In the genomic region with DNA sequence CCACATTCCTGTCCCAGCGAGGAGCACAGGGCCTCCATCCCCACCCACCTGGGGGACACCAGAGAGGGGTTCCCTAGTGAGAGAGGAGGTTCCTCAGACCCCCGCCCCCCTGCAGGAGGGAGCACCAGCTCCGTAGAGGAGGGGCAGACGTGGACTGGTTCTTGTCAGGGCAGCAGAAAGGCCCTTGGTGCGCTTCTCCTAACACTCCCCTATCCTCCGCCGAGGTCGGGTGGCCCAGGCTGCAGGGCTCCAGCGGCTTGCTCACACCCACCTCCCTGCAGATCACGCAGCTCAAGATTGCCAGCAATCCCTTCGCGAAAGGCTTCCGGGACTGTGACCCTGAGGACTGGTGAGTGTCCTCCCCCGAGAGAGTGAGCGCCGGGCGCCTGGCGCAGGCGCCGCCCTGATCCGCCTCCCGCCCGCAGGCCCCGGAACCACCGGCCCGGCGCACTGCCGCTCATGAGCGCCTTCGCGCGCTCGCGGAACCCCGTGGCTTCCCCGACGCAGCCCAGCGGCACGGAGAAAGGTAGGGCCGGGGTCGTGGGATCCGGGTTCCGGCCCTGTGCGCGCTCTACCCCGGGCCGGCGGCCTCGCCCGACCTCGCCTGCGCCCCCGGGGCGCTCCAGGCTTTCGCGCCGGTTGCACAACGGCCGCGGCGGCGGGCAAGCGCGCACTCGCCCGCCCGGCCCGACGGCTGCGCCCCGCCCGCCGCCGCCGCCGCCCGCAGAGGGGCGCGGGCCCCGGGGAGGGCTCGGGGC, we compare ENCODE assay signal across 11 cellular contexts. TPM values are rescaled to one million over a fixed set of nuclear protein-coding genes. Genes with fewer than 3 reads are reported as not detected.
DNase-seq lines count a peak whose midpoint lies in the region; ATAC-seq, FAIRE-seq and TF ChIP-seq lines count a peak whose summit lies in the region.
"Had no signal": no experiment of that assay in that cellular context is flagged by ENCODE, and none has a peak within 500 bp of the region (broad histone marks: within the 10 kb centered on the region; RNA-seq: fewer than 3 reads in every experiment).

No MANE protein-coding gene starts in this region.

- ATAC-seq in GM12878, result no peak
- peak; percentile 39 for ATAC-seq in mucosa of descending colon
- ATAC-seq in GM21526 (IDR thresholded peaks at IDR 0.05; ENCODE audit: low FRiP score, unreplicated experiment), result no peak

- H3K36me3 ChIP-seq in GM12878 (ENCODE audit: control insufficient read depth in 2 of 2, insufficient read depth in 2 of 2, low read length in 1 of 2) (no peaks in the 10 kb centered on the region), mucosa of descending colon (ENCODE audit: low read depth) (no peaks in the 10 kb centered on the region)

- no peak for TF ChIP-seq RAD21 in GM12878 (IDR thresholded peaks at IDR 0.05; ENCODE audit: insufficient read depth, low read depth, low read length)

- BruUV-seq in GM12878 (replicated peaks; lab: Mats Ljungman, UMichigan), result no TSS peak

- in situ Hi-C loops in GM12878 (cut with MboI), result no loop called here

- DNase-seq in CD14-positive monocyte (ENCODE audit: low spot score) (no peak), GM12878 (ENCODE audit: low read depth, low spot score) (no peak), mucosa of descending colon (peak in 1 of 3 donors; percentile 47), erythroblast (lab: John Stamatoyannopoulos, UW) (no peak), NCI-H226 (no peak), nucleus accumbens (lab: John Stamatoyannopoulos, UW) (no peak)
- DNase-seq: stimulated activated CD4-positive, alpha-beta T cell treated with anti-CD3 and anti-CD28 coated beads, Interleukin-1b, Interleukin-23, amount 100 ng/mL, for 48 hours had no signal

- RAD21 ChIA-PET in GM12878 (lab: Charles Lee; ENCODE audit: unreplicated experiment), result no interaction called here

- SMC1A ChIA-PET in GM12878 (lab: Charles Lee; ENCODE audit: uncharacterized antibody, unreplicated experiment), result no interaction called here

- H3K4me2 ChIP-seq in GM12878 (ENCODE audit: control insufficient read depth, insufficient read depth), result no peak overlapping the region

- H3K27ac Mint-ChIP-seq in CD14-positive monocyte, result no peak overlapping the region
- H3K27ac Mint-ChIP-seq in IgD-negative memory B cell, result no peak overlapping the region
- H3K27ac Mint-ChIP-seq: brain had no signal

- TF ChIP-seq EP300 in GM12878 (IDR thresholded peaks at IDR 0.05; ENCODE audit: borderline replicate concordance in 1 of 2, control insufficient read depth in 1 of 2, low read depth in 2 of 2, low read length in 2 of 2), result no peak

- H2AFZ ChIP-seq in GM12878 (ENCODE audit: control insufficient read depth, low read depth, low read length), result no peak overlapping the region

- no peak for FAIRE-seq in GM12878 (lab: Jason Lieb, UNC)
- FAIRE-seq: islet of Langerhans had no signal

- H3K27me3 Mint-ChIP-seq in CD14-positive monocyte (ENCODE audit: low read depth in 3 of 3) (peaks cover 76 to 92% (median 80%) of the 10 kb centered on the region in 3 donors), IgD-negative memory B cell (peaks cover 59% of the 10 kb centered on the region)

- H3K9me3 Mint-ChIP-seq in CD14-positive monocyte, result peaks cover 0 to 24% (median 9%) of the 10 kb centered on the region in 7 donors
- peaks cover 0 to 5% (median 0%) of the 10 kb centered on the region in 3 donors for H3K9me3 Mint-ChIP-seq in IgD-negative memory B cell

- H3K36me3 Mint-ChIP-seq in CD14-positive monocyte (peaks cover 0 to 8% of the 10 kb centered on the region in 2 donors), IgD-negative memory B cell (no peaks in the 10 kb centered on the region)

- H3K4me3 Mint-ChIP-seq in CD14-positive monocyte (peak overlapping the region; percentile 66 to 85), IgD-negative memory B cell (peak overlapping the region; percentile 62 to 70 (median 66))

- no peak for TF ChIP-seq POLR2A in GM12878 (IDR thresholded peaks at IDR 0.05; ENCODE audit: low read depth, low read length)
- no peak for TF ChIP-seq POLR2A in erythroblast (IDR thresholded peaks at IDR 0.05; ENCODE audit: low read length)

- 14% methylated on average over 29 of the region's 81 CpGs for WGBS in GM12878 (ENCODE audit: insufficient coverage, insufficient replicate concordance, low lambda C conversion rate, missing lambda C conversion rate)

- peaks cover 3 to 17% of the 10 kb centered on the region in 2 experiments; a peak in 3 of 4 replicates for H3K27me3 ChIP-seq in GM12878 (replicated peaks in 1 of 2; ENCODE audit: control insufficient read depth in 2 of 2, insufficient read depth in 2 of 2, low read length in 1 of 2)

- H3K4me1 ChIP-seq in GM12878 (ENCODE audit: control insufficient read depth, insufficient read depth, low read length) (no peaks in the 10 kb centered on the region), mucosa of descending colon (ENCODE audit: low read depth) (peaks cover 15% of the 10 kb centered on the region)

- H3K9me3 ChIP-seq in GM12878 (replicated peaks; ENCODE audit: control insufficient read depth, insufficient read depth, low read length) (no peaks in the 10 kb centered on the region), mucosa of descending colon (no peaks in the 10 kb centered on the region)

- CTCF ChIA-PET in GM12878 (lab: Yijun Ruan, JAX), result no interaction called here

- no peaks in the 10 kb centered on the region for H4K20me1 ChIP-seq in GM12878 (ENCODE audit: control insufficient read depth, insufficient read depth)

- H3K27ac ChIP-seq in GM12878 (ENCODE audit: control insufficient read depth, insufficient read depth), result no peak overlapping the region

- H3K4me1 Mint-ChIP-seq in CD14-positive monocyte (peaks cover 17% of the 10 kb centered on the region), IgD-negative memory B cell (peaks cover 5 to 12% (median 7%) of the 10 kb centered on the region in 3 donors)

- POLR2A ChIA-PET in GM12878 (lab: Charles Lee), result no interaction called here

- intact Hi-C loops in CD14-positive monocyte (cut with micrococcal nuclease) (no loop called here), GM12878 (cut with micrococcal nuclease; ENCODE audit: unreplicated experiment) (no loop called here), mucosa of descending colon (cut with DNase I, micrococcal nuclease) (no loop called here)

- no peaks in the 10 kb centered on the region for H3K79me2 ChIP-seq in GM12878 (ENCODE audit: control insufficient read depth, insufficient read depth, low read length)

- no peak overlapping the region for H3K9ac ChIP-seq in GM12878 (ENCODE audit: control insufficient read depth, insufficient read depth, low read length)

- TF ChIP-seq CTCF in CD14-positive monocyte (IDR thresholded peaks at IDR 0.05) (no peak), GM12878 (IDR thresholded peaks at IDR 0.05 in 2 of 3, conservative IDR thresholded peaks at IDR 0.05 in 1 of 3; ENCODE audit: control insufficient read depth in 2 of 3, extremely low read depth in 1 of 3, insufficient read depth in 1 of 3, low read depth in 3 of 3, low read length in 3 of 3) (no peak), mucosa of descending colon (IDR thresholded peaks at IDR 0.05) (no peak)

- H3K4me3 ChIP-seq in GM12878, result no peak overlapping the region
- no peak overlapping the region for H3K4me3 ChIP-seq in mucosa of descending colon

RNA-seq across cellular contexts. Expression of gene TBX1, which starts 5.1 kb away (rescaled TPM):
- polyA plus RNA-seq in CD14-positive monocyte, result not detected
- polyA plus RNA-seq in IgD-negative memory B cell, result not detected
- total RNA-seq in GM12878 (2013; cell fraction: nucleolus; rRNA removed), result not detected in 2 replicates
- not detected in 2 replicates for total RNA-seq in GM12878 (2014; rRNA removed)
- total RNA-seq in GM12878 (2014; rRNA removed; fragmentation: Illumina TruSeq; extraction: Trizol), result not detected in 2 replicates
- not detected in 2 replicates for total RNA-seq in GM12878 (2021)
- polyA plus RNA-seq in GM12878 (2011; ENCODE audit: low read depth), result not detected
- not detected in 2 replicates for polyA plus RNA-seq in GM12878 (2011; rRNA removed)
- polyA plus RNA-seq in GM12878 (2011; cell fraction: cytosol; rRNA removed), result not detected in 2 replicates
- 0.20 TPM in 1 of 2 replicates, not detected in the other for polyA plus RNA-seq in GM12878 (2011; cell fraction: nucleus; rRNA removed)
- not detected in 2 replicates for polyA plus RNA-seq in GM12878 (2012)
- not detected in 2 replicates for polyA plus RNA-seq in GM12878 (2014; fragmentation: Illumina TruSeq; extraction: Trizol)
- not detected for polyA plus RNA-seq in GM12878 (2014; fragmentation: Nextera tagmentation; extraction: Ambion mirVana)
- not detected in 2 replicates for polyA plus RNA-seq in GM12878 (2014; rRNA removed)
- not detected for polyA plus RNA-seq in GM12878 (2016; fragmentation: Nextera tagmentation; extraction: Ambion mirVana)
- not detected in 2 replicates for polyA minus RNA-seq in GM12878 (2011; rRNA and poly(A)+ RNA removed)
- not detected in 2 replicates for polyA minus RNA-seq in GM12878 (2011; cell fraction: cytosol; rRNA and poly(A)+ RNA removed)
- not detected in 2 replicates for polyA minus RNA-seq in GM12878 (2011; cell fraction: nucleus; rRNA and poly(A)+ RNA removed)
- total RNA-seq in mucosa of descending colon, result 1 to 10 TPM in 2 of 3 donors, under 1 TPM in 1; 0.90 to 4.1 (median 2.9) TPM

RNA-seq across cellular contexts. Expression of gene GP1BB, which starts 42.3 kb away (rescaled TPM):
- polyA plus RNA-seq in CD14-positive monocyte (1 to 10 TPM in 1 of 2 donors, under 1 TPM in 1; 0.26 to 1.5 TPM), IgD-negative memory B cell (2.0 TPM), GM12878 (2011; rRNA removed) (not detected in 2 replicates), GM12878 (2014; fragmentation: Illumina TruSeq; extraction: Trizol) (not detected in 2 replicates), GM12878 (2014; fragmentation: Nextera tagmentation; extraction: Ambion mirVana) (under 1 TPM in 1 of 2 experiments, not detected in 1; 0.05 TPM), GM12878 (2014; rRNA removed) (0.10 TPM in 1 of 2 replicates, not detected in the other), GM12878 (2016; fragmentation: Nextera tagmentation; extraction: Ambion mirVana) (not detected)
- not detected in 2 replicates for total RNA-seq in GM12878 (2013; cell fraction: nucleolus; rRNA removed)
- total RNA-seq in GM12878 (2014; rRNA removed) (0.28 TPM in 1 of 2 replicates, not detected in the other), GM12878 (2014; rRNA removed; fragmentation: Illumina TruSeq; extraction: Trizol) (not detected in 2 replicates), GM12878 (2021) (0.28 and 0.35 TPM in 2 replicates), mucosa of descending colon (1 to 10 TPM in 1 of 3 donors, under 1 TPM in 2; 0.34 to 1.5 (median 0.41) TPM)
- not detected for polyA plus RNA-seq in GM12878 (2011; ENCODE audit: low read depth)
- 0.07 TPM in 1 of 2 replicates, not detected in the other for polyA plus RNA-seq in GM12878 (2011; cell fraction: cytosol; rRNA removed)
- 0.22 and 0.28 TPM in 2 replicates for polyA plus RNA-seq in GM12878 (2011; cell fraction: nucleus; rRNA removed)
- polyA plus RNA-seq in GM12878 (2012), result 0.16 and 0.35 TPM in 2 replicates
- not detected in 2 replicates for polyA minus RNA-seq in GM12878 (2011; rRNA and poly(A)+ RNA removed)
- not detected in 2 replicates for polyA minus RNA-seq in GM12878 (2011; cell fraction: cytosol; rRNA and poly(A)+ RNA removed)
- polyA minus RNA-seq in GM12878 (2011; cell fraction: nucleus; rRNA and poly(A)+ RNA removed), result not detected in 2 replicates

RNA-seq across cellular contexts. Expression of gene SEPTIN5, which starts 51.4 kb away (rescaled TPM):
- polyA plus RNA-seq in CD14-positive monocyte (under 1 TPM in 1 of 2 donors, not detected in 1; 0.50 TPM), IgD-negative memory B cell (0.43 TPM), GM12878 (2011; rRNA removed) (0.19 and 0.43 TPM in 2 replicates), GM12878 (2014; fragmentation: Illumina TruSeq; extraction: Trizol) (0.34 and 1.5 TPM in 2 replicates), GM12878 (2014; fragmentation: Nextera tagmentation; extraction: Ambion mirVana) (not detected), GM12878 (2014; rRNA removed) (0.46 TPM in 1 of 2 replicates, not detected in the other), GM12878 (2016; fragmentation: Nextera tagmentation; extraction: Ambion mirVana) (not detected)
- 4.3 and 5.9 TPM in 2 replicates for total RNA-seq in GM12878 (2013; cell fraction: nucleolus; rRNA removed)
- total RNA-seq in GM12878 (2014; rRNA removed) (0.34 and 0.65 TPM in 2 replicates), GM12878 (2014; rRNA removed; fragmentation: Illumina TruSeq; extraction: Trizol) (0.13 and 0.51 TPM in 2 replicates), GM12878 (2021) (0.82 and 1.1 TPM in 2 replicates), mucosa of descending colon (10 to 100 TPM in 1 of 3 donors, 1 to 10 TPM in 2; 1.2 to 17.8 (median 2.7) TPM)
- 0.42 TPM for polyA plus RNA-seq in GM12878 (2011; ENCODE audit: low read depth)
- polyA plus RNA-seq in GM12878 (2011; cell fraction: cytosol; rRNA removed), result 0.12 and 0.31 TPM in 2 replicates
- 1.3 and 1.5 TPM in 2 replicates for polyA plus RNA-seq in GM12878 (2011; cell fraction: nucleus; rRNA removed)
- 1.2 and 1.4 TPM in 2 replicates for polyA plus RNA-seq in GM12878 (2012)
- polyA minus RNA-seq in GM12878 (2011; rRNA and poly(A)+ RNA removed), result 1.1 and 2.0 TPM in 2 replicates
- not detected in 2 replicates for polyA minus RNA-seq in GM12878 (2011; cell fraction: cytosol; rRNA and poly(A)+ RNA removed)
- polyA minus RNA-seq in GM12878 (2011; cell fraction: nucleus; rRNA and poly(A)+ RNA removed), result 0.36 and 0.57 TPM in 2 replicates
